ENCODE assay signal across 8 cellular contexts in genomic region chr14:35402323-35403084, GRCh38. TPM values are rescaled to one million over a fixed set of nuclear protein-coding genes. Genes with fewer than 3 reads are reported as not detected.
DNase-seq lines count a peak whose midpoint lies in the region; ATAC-seq and TF ChIP-seq lines count a peak whose summit lies in the region.

No MANE protein-coding gene starts in this region.

- H3K4me3 Mint-ChIP-seq in activated CD4-positive, alpha-beta memory T cell treated with anti-CD3 and anti-CD28 coated beads, Interleukin-2, amount 10 ng/mL, durations not matched to agents 7 days and 5 days = peak overlapping the region; percentile 86

- H3K4me1 Mint-ChIP-seq in activated CD4-positive, alpha-beta memory T cell treated with anti-CD3 and anti-CD28 coated beads, Interleukin-2, amount 10 ng/mL, durations not matched to agents 7 days and 5 days = peaks cover 62% of the 10 kb centered on the region

- H3K4me1 ChIP-seq in esophagus squamous epithelium (peaks cover 41 to 83% (median 48%) of the 10 kb centered on the region in 3 donors), rectal smooth muscle tissue (ENCODE audit: control insufficient read depth, insufficient read depth, low read length) (peaks cover 33% of the 10 kb centered on the region)

- DNase-seq in activated CD4-positive, alpha-beta memory T cell treated with anti-CD3 and anti-CD28 coated beads, Interleukin-2, amount 10 ng/mL, durations not matched to agents 7 days and 5 days = peak; percentile 59
- DNase-seq in esophagus squamous epithelium (lab: John Stamatoyannopoulos, UW) = no peak
- DNase-seq in NCI-H1417 (lab: John Stamatoyannopoulos, UW) = no peak
- no peak for DNase-seq in NCI-H748 (lab: John Stamatoyannopoulos, UW; ENCODE audit: unreplicated experiment)
- no peak for DNase-seq in HUDEP-2 (lab: John Stamatoyannopoulos, UW; ENCODE audit: unreplicated experiment in 76 of 76)

- H3K27me3 ChIP-seq in esophagus squamous epithelium (no peaks in the 10 kb centered on the region), rectal smooth muscle tissue (ENCODE audit: control insufficient read depth, insufficient read depth, low read length) (no peaks in the 10 kb centered on the region)

- TF ChIP-seq CTCF in esophagus squamous epithelium (IDR thresholded peaks at IDR 0.05) = no peak

- H3K9ac ChIP-seq in rectal smooth muscle tissue (ENCODE audit: low read length) = peak overlapping the region; percentile 98

- POLR2A ChIA-PET in activated CD4-positive, alpha-beta memory T cell treated with anti-CD3 and anti-CD28 coated beads, Interleukin-2, amount 10 ng/mL, durations not matched to agents 7 days and 5 days (lab: Charles Lee) = interaction anchor here (1.1 to 6.9 kb wide), 17 partner anchors 10 to 424 kb away, joined by 3 to 174 read pairs (median 26); partner anchors contain the start of genes BRMS1L, FAM177A1, PPP2R3C and PRORP

- peak overlapping the region; percentile 85 for H3K27ac Mint-ChIP-seq in activated CD4-positive, alpha-beta memory T cell treated with anti-CD3 and anti-CD28 coated beads, Interleukin-2, amount 10 ng/mL, durations not matched to agents 7 days and 5 days

- no peaks in the 10 kb centered on the region for H3K9me3 Mint-ChIP-seq in activated CD4-positive, alpha-beta memory T cell treated with anti-CD3 and anti-CD28 coated beads, Interleukin-2, amount 10 ng/mL, durations not matched to agents 7 days and 5 days

- no peaks in the 10 kb centered on the region for H3K9me3 ChIP-seq in esophagus squamous epithelium

- H3K36me3 Mint-ChIP-seq in activated CD4-positive, alpha-beta memory T cell treated with anti-CD3 and anti-CD28 coated beads, Interleukin-2, amount 10 ng/mL, durations not matched to agents 7 days and 5 days (ENCODE audit: low read depth) = peaks cover 45% of the 10 kb centered on the region

- H3K27me3 Mint-ChIP-seq in activated CD4-positive, alpha-beta memory T cell treated with anti-CD3 and anti-CD28 coated beads, Interleukin-2, amount 10 ng/mL, durations not matched to agents 7 days and 5 days = no peaks in the 10 kb centered on the region

- H3K4me3 ChIP-seq in esophagus squamous epithelium (peak overlapping the region; percentile 66 to 99 (median 92)), rectal smooth muscle tissue (ENCODE audit: low read length) (peak overlapping the region; percentile 84)

- TF ChIP-seq POLR2A in GM18526 (IDR thresholded peaks at IDR 0.05; ENCODE audit: extremely low read depth, insufficient read length) (peak; percentile 34), esophagus squamous epithelium (IDR thresholded peaks at IDR 0.05) (no peak)

- CTCF ChIA-PET in activated CD4-positive, alpha-beta memory T cell treated with anti-CD3 and anti-CD28 coated beads, Interleukin-2, amount 10 ng/mL, durations not matched to agents 7 days and 5 days (lab: Charles Lee) = interaction anchor here (0.9 to 5.4 kb wide), 13 partner anchors 9 to 362 kb away, joined by 3 to 50 read pairs (median 7); partner anchors contain the start of gene PSMA6

- H3K36me3 ChIP-seq in esophagus squamous epithelium = peaks cover 23 to 52% (median 33%) of the 10 kb centered on the region in 3 donors
- H3K36me3 ChIP-seq in rectal smooth muscle tissue (ENCODE audit: control insufficient read depth, insufficient read depth, low read length) = peaks cover 22% of the 10 kb centered on the region

- no peak for ATAC-seq in HG03196 (IDR thresholded peaks at IDR 0.05; ENCODE audit: unreplicated experiment)

- H3K27ac ChIP-seq in esophagus squamous epithelium (peak overlapping the region; percentile 95 to 100 (median 100)), rectal smooth muscle tissue (ENCODE audit: low read depth, low read length) (peak overlapping the region; percentile 97)

- intact Hi-C loops in esophagus squamous epithelium (cut with DNase I) = loop anchor here (5.0 kb wide), 1 partner anchor 65 kb away; no protein-coding TSS in a partner anchor

- 8 to 15% methylated on average over 8 to 9 of the region's 13 CpGs for WGBS in esophagus squamous epithelium, 2 donors

RNA-seq across cellular contexts. Expression of gene NFKBIA, which starts 2.0 kb away (rescaled TPM):
- total RNA-seq in activated CD4-positive, alpha-beta memory T cell treated with anti-CD3 and anti-CD28 coated beads, Interleukin-2, amount 10 ng/mL, durations not matched to agents 7 days and 5 days = 100 to 1,000 TPM; 102 to 109 TPM
- total RNA-seq in esophagus squamous epithelium = 100 to 1,000 TPM; 139 to 441 (median 298) TPM
